Comparison of ENCODE assay signal across 8 cellular contexts in genomic region chr22:41300661-41301060, GRCh38. TPM values are rescaled to one million over a fixed set of nuclear protein-coding genes. Genes with fewer than 3 reads are reported as not detected.
DNase-seq lines count a peak whose midpoint lies in the region; ATAC-seq and TF ChIP-seq lines count a peak whose summit lies in the region.

No MANE protein-coding gene starts in this region.

- H3K4me1 Mint-ChIP-seq in progenitor cell of endocrine pancreas (ENCODE audit: low read depth) = peaks cover 20% of the 10 kb centered on the region

- H3K27me3 Mint-ChIP-seq in progenitor cell of endocrine pancreas = no peaks in the 10 kb centered on the region

- peak overlapping the region; percentile 94 for H3K9ac ChIP-seq in ES-I3 (ENCODE audit: low read depth, low read length)

- peaks cover 16% of the 10 kb centered on the region for H3K4me1 ChIP-seq in ES-I3 (ENCODE audit: insufficient read depth, low read length)

- no peaks in the 10 kb centered on the region for H3K9me3 ChIP-seq in ES-I3 (ENCODE audit: control insufficient read depth, insufficient read depth, low read length)

- H3K36me3 Mint-ChIP-seq in progenitor cell of endocrine pancreas (ENCODE audit: insufficient read depth) = no peaks in the 10 kb centered on the region

- H3K27ac Mint-ChIP-seq in progenitor cell of endocrine pancreas = peak overlapping the region; percentile 14

- DNase-seq in RPMI8226 (peak; percentile 15), progenitor cell of endocrine pancreas (ENCODE audit: low spot score, unreplicated experiment) (no peak)

- H3K9me3 Mint-ChIP-seq in progenitor cell of endocrine pancreas (ENCODE audit: low read depth) = no peaks in the 10 kb centered on the region

- peak overlapping the region; percentile 67 for H3K4me3 Mint-ChIP-seq in progenitor cell of endocrine pancreas (ENCODE audit: low read depth)

- peak; percentile 43 for ATAC-seq in esophagus mucosa
- no peak for ATAC-seq in GM18909 (IDR thresholded peaks at IDR 0.05; ENCODE audit: poor library complexity, unreplicated experiment)
- no peak for ATAC-seq in GM19397 (IDR thresholded peaks at IDR 0.05; ENCODE audit: unreplicated experiment)
- no peak for ATAC-seq in GM21447 (IDR thresholded peaks at IDR 0.05; ENCODE audit: unreplicated experiment)
- ATAC-seq in HG02759 (IDR thresholded peaks at IDR 0.05; ENCODE audit: unreplicated experiment) = no peak

- no peak for TF ChIP-seq CTCF in progenitor cell of endocrine pancreas (IDR thresholded peaks at IDR 0.05; ENCODE audit: unreplicated experiment)

- H3K36me3 ChIP-seq in ES-I3 (ENCODE audit: insufficient read depth, low read length) = peaks cover 5% of the 10 kb centered on the region

RNA-seq across cellular contexts. Expression of gene ZC3H7B, which starts 0.7 kb away (rescaled TPM):
- total RNA-seq in esophagus mucosa = 21.1 TPM
- 77.3 and 83.4 TPM in 2 replicates for total RNA-seq in progenitor cell of endocrine pancreas

RNA-seq across cellular contexts. Expression of gene RANGAP1, which starts 14.7 kb away (rescaled TPM):
- 78.9 TPM for total RNA-seq in esophagus mucosa
- 76.3 and 78.0 TPM in 2 replicates for total RNA-seq in progenitor cell of endocrine pancreas

RNA-seq across cellular contexts. Expression of gene CHADL, which starts 59.9 kb away (rescaled TPM):
- total RNA-seq in esophagus mucosa = 3.9 TPM
- total RNA-seq in progenitor cell of endocrine pancreas = 3.1 TPM in 2 replicates
